Comparison of ENCODE assay signal across 8 cellular contexts in the genomic region with DNA sequence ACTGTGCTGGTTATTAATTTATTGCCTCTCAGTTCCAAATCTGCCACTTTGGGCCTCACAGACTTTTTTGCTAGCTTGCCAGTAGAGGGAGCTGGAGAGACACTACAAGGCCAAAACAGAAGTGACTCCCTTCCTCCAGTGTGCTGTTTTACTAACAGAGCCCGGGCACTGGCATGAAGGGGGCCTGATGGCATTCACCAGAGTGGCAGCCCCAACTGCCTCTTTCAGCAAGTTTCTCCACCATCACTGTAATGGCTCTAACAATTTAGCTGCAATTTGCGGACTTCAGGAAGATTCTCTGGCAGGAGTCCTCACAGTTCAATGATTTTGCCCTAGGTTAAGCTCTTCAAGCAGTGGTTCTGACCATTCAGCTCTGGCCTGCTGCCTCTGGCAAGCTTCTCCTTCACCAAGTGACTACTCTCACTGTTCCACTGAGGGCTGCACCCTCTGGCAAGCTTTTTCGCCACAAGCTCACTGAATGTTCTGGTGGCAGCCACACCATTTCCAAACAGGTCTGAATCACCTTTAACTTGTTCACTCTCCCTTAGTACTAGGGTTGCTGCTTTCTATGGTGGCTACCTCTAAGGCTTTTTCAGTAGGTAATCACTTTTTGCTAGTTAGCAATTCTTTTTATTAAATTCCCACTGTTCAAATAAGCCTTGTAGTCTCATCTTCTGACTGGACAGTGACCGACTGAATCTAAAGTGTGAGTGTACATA.
DNase-seq lines count a peak whose midpoint lies in the region; ATAC-seq, FAIRE-seq and TF ChIP-seq lines count a peak whose summit lies in the region.

No MANE protein-coding gene starts in this region.

- no peak overlapping the region for H3K9ac ChIP-seq in PC-3 (ENCODE audit: low read length)
- no peak overlapping the region for H3K9ac ChIP-seq in parathyroid adenoma

- CTCF ChIA-PET in GM10248 (lab: Yijun Ruan, JAX): interaction anchor here (0.7 to 5.0 kb wide), 49 partner anchors 10 to 1287 kb away, joined by 3 to 46 read pairs (median 4); partner anchors contain the start of genes EFCAB11 and EML5
- CTCF ChIA-PET in PC-3 (lab: Charles Lee): interaction anchor here (0.6 to 1.2 kb wide), 5 partner anchors 30 to 200 kb away, joined by 3 to 4 read pairs (median 3); partner anchors contain the start of gene EML5

- H3K4me2 ChIP-seq in PC-3 (ENCODE audit: low read length) (no peak overlapping the region), parathyroid adenoma (ENCODE audit: low read length) (no peak overlapping the region)

- no peaks in the 10 kb centered on the region for H3K9me2 ChIP-seq in PC-3 (replicated peaks; ENCODE audit: low read length)

- H2AFZ ChIP-seq in PC-3 (ENCODE audit: low read length): peak overlapping the region; percentile 48
- peak overlapping the region; percentile 30 for H2AFZ ChIP-seq in parathyroid adenoma

- POLR2A ChIA-PET in GM10248 (lab: Yijun Ruan, JAX) (interaction anchor here (0.6 kb wide), 1 partner anchor 31 kb away, joined by 3 read pairs; no protein-coding TSS in a partner anchor), PC-3 (lab: Charles Lee; ENCODE audit: unreplicated experiment) (no interaction called here)

- H3K4me1 ChIP-seq in PC-3 (ENCODE audit: insufficient read depth, low read length) (peaks cover 5% of the 10 kb centered on the region; the same call in 1 of the 2 replicates), parathyroid adenoma (no peaks in the 10 kb centered on the region)

- no peak overlapping the region for H3K4me3 ChIP-seq in H7 (ENCODE audit: insufficient read depth, low read depth, low read length)
- no peak overlapping the region for H3K4me3 ChIP-seq in PC-3 (ENCODE audit: low read length)
- no peak overlapping the region for H3K4me3 ChIP-seq in parathyroid adenoma (ENCODE audit: low read depth, low read length)

- H3K36me3 ChIP-seq in H7 (replicated peaks; ENCODE audit: control insufficient read depth, insufficient read depth, low read length) (no peaks in the 10 kb centered on the region), PC-3 (ENCODE audit: low read depth, low read length) (no peaks in the 10 kb centered on the region), parathyroid adenoma (ENCODE audit: control insufficient read depth, insufficient read depth, low read length) (no peaks in the 10 kb centered on the region)

- no peaks in the 10 kb centered on the region for H3F3A ChIP-seq in PC-3 (ENCODE audit: low read length, unreplicated experiment)

- no peaks in the 10 kb centered on the region for H3K79me2 ChIP-seq in PC-3 (ENCODE audit: low read length)
- H3K79me2 ChIP-seq in parathyroid adenoma: no peaks in the 10 kb centered on the region

- no TSS peak for BruUV-seq in PC-3 (replicated peaks; lab: Mats Ljungman, UMichigan)

- FAIRE-seq in frontal cortex (lab: Jason Lieb, UNC): no peak

- peak; percentile 73 for DNase-seq in GM10248 (ENCODE audit: extremely low spot score)
- DNase-seq in H7: peak; percentile 43
- peak; percentile 87 to 94 for DNase-seq in Kasumi-1 (lab: John Stamatoyannopoulos, UW)
- DNase-seq in PC-3: peak; percentile 79
- peak; percentile 7 for DNase-seq in activated effector memory CD4-positive, alpha-beta T cell treated with Interleukin-2 at 50 U/mL for 16 hours
- peak; percentile 14 to 48 for DNase-seq in frontal cortex (ENCODE audit: low spot score in 2 of 2)
- DNase-seq in GF-D8 (lab: John Stamatoyannopoulos, UW): no peak

- ATAC-seq in PC-3: peak; percentile 94

- intact Hi-C loops in PC-3 (cut with micrococcal nuclease): loop anchor here (1.0 to 5.0 kb wide), 4 partner anchors 80 to 350 kb away; no protein-coding TSS in a partner anchor

- no peaks in the 10 kb centered on the region for H4K20me1 ChIP-seq in PC-3 (ENCODE audit: low read length)

- H3K9me3 ChIP-seq in PC-3 (ENCODE audit: low read length) (no peaks in the 10 kb centered on the region), parathyroid adenoma (ENCODE audit: control insufficient read depth, low read length) (no peaks in the 10 kb centered on the region)

- no peaks in the 10 kb centered on the region for H3K27me3 ChIP-seq in H7 (ENCODE audit: control insufficient read depth, insufficient read depth, low read length)
- no peaks in the 10 kb centered on the region for H3K27me3 ChIP-seq in PC-3 (ENCODE audit: low read length)
- H3K27me3 ChIP-seq in parathyroid adenoma (ENCODE audit: control insufficient read depth, insufficient read depth, low read length): no peaks in the 10 kb centered on the region

- TF ChIP-seq CTCF in GM10248 (IDR thresholded peaks at IDR 0.05; ENCODE audit: control extremely low read depth, extremely low read depth, low read depth, missing control alignments) (peak; percentile 79), PC-3 (conservative IDR thresholded peaks at IDR 0.05; ENCODE audit: low read depth, low read length) (peak; percentile 95), parathyroid adenoma (IDR thresholded peaks at IDR 0.05) (peak; percentile 87)

- H3K27ac ChIP-seq in PC-3 (ENCODE audit: low read length) (no peak overlapping the region), parathyroid adenoma (no peak overlapping the region)
